In the genomic region with DNA sequence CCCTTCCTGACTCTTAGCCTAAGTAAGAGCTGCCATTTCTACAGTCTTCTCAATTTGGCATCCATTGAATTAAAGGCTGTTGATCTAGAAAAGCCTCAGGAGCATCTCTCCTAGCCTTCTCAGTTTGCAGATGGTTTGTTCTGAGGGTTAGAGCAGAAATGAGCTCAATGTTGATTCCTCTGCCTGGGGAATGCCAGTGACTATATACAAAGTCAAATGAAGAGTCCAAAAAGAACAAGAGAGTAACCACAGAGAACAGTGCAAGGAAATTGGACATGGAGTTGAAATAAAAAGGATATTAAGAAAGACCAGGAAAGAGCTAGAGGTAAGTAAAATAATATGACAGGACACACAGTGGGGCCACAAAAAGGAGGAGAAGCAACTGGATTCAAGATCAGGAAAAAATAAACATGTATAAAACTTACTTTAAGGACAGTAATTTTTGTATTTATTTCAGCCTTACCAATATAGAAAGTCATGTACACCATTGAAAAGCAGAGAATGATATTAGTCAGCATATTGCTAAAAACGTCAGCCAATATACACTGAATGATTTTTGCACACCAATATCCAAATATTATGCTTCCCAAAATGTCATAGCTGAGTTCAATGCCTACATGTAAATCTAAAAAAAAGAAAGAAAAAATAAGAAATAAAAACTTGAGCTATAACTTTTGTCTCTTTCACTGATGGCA, we compare ENCODE assay signal across 22 cellular contexts. TPM values are rescaled to one million over a fixed set of nuclear protein-coding genes. Genes with fewer than 3 reads are reported as not detected.
A peak's percentile ranks its signal among the peaks of the same experiment; 100 is the strongest.
DNase-seq lines count a peak whose midpoint lies in the region; ATAC-seq and TF ChIP-seq lines count a peak whose summit lies in the region.
"Had no signal": no experiment of that assay in that cellular context is flagged by ENCODE, and none has a peak within 500 bp of the region (broad histone marks: within the 10 kb centered on the region; RNA-seq: fewer than 3 reads in every experiment).

No MANE protein-coding gene starts in this region.

- H3K4me1 Mint-ChIP-seq in natural killer cell treated with Interleukin-12 subunit alpha and Interleukin-12 subunit beta and Interleukin-15 and Interleukin-18, amount 100 ng/mL, for 72 hours (ENCODE audit: low read depth in 2 of 2) = peaks cover 0 to 6% of the 10 kb centered on the region in 2 donors
- H3K4me1 Mint-ChIP-seq in natural killer cell = no peaks in the 10 kb centered on the region
- H3K4me1 Mint-ChIP-seq in activated T-helper 1 cell treated with anti-CD3 and anti-CD28 coated beads, Interleukin-12 subunit alpha, Interleukin-12 subunit beta, Interleukin-2, Interleukin-4 antibody, amounts not matched to agents 30 ng/mL and 10 ng/mL and 1 ng/mL, durations not matched to agents 14 hours and 24 hours and 36 hours (ENCODE audit: low read depth) = peaks cover 6% of the 10 kb centered on the region
- H3K4me1 Mint-ChIP-seq in stimulated activated effector memory CD8-positive, alpha-beta T cell treated with anti-CD3 and anti-CD28 coated beads, Interleukin-12 subunit alpha, Interleukin-12 subunit beta, amount 100 ng/mL, for 72 hours = peaks cover 6% of the 10 kb centered on the region

- no peaks in the 10 kb centered on the region for H3K36me3 Mint-ChIP-seq in natural killer cell treated with Interleukin-12 subunit alpha and Interleukin-12 subunit beta and Interleukin-15 and Interleukin-18, amount 100 ng/mL, for 72 hours
- no peaks in the 10 kb centered on the region for H3K36me3 Mint-ChIP-seq in natural killer cell
- H3K36me3 Mint-ChIP-seq in activated T-helper 1 cell treated with anti-CD3 and anti-CD28 coated beads, Interleukin-12 subunit alpha, Interleukin-12 subunit beta, Interleukin-2, Interleukin-4 antibody, amounts not matched to agents 30 ng/mL and 10 ng/mL and 1 ng/mL, durations not matched to agents 14 hours and 24 hours and 36 hours (ENCODE audit: low read depth) = no peaks in the 10 kb centered on the region
- H3K36me3 Mint-ChIP-seq in stimulated activated effector memory CD8-positive, alpha-beta T cell treated with anti-CD3 and anti-CD28 coated beads, Interleukin-12 subunit alpha, Interleukin-12 subunit beta, amount 100 ng/mL, for 72 hours = no peaks in the 10 kb centered on the region
- H3K36me3 Mint-ChIP-seq: CD8-positive, alpha-beta T cell had no signal

- peak overlapping the region; percentile 53 for H3K4me3 Mint-ChIP-seq in natural killer cell treated with Interleukin-12 subunit alpha and Interleukin-12 subunit beta and Interleukin-15 and Interleukin-18, amount 100 ng/mL, for 72 hours
- no peak overlapping the region for H3K4me3 Mint-ChIP-seq in natural killer cell
- H3K4me3 Mint-ChIP-seq in activated T-helper 1 cell treated with anti-CD3 and anti-CD28 coated beads, Interleukin-12 subunit alpha, Interleukin-12 subunit beta, Interleukin-2, Interleukin-4 antibody, amounts not matched to agents 30 ng/mL and 10 ng/mL and 1 ng/mL, durations not matched to agents 14 hours and 24 hours and 36 hours = no peak overlapping the region
- H3K4me3 Mint-ChIP-seq in stimulated activated effector memory CD8-positive, alpha-beta T cell treated with anti-CD3 and anti-CD28 coated beads, Interleukin-12 subunit alpha, Interleukin-12 subunit beta, amount 100 ng/mL, for 72 hours = peak overlapping the region; percentile 1
- H3K4me3 Mint-ChIP-seq: CD8-positive, alpha-beta T cell had no signal

- no peak for TF ChIP-seq CTCF in natural killer cell (IDR thresholded peaks at IDR 0.05)
- TF ChIP-seq CTCF in GM13976 (IDR thresholded peaks at IDR 0.05; ENCODE audit: borderline replicate concordance, control extremely low read depth, extremely low read depth, insufficient read depth, missing control alignments) = no peak

- no peak for DNase-seq in natural killer cell treated with Interleukin-12 subunit alpha and Interleukin-12 subunit beta and Interleukin-15 and Interleukin-18, amount 100 ng/mL, for 72 hours (ENCODE audit: low spot score)
- no peak for DNase-seq in natural killer cell
- no peak for DNase-seq in activated T-helper 1 cell treated with anti-CD3 and anti-CD28 coated beads, Interleukin-12 subunit alpha, Interleukin-12 subunit beta, Interleukin-2, Interleukin-4 antibody, amounts not matched to agents 30 ng/mL and 10 ng/mL and 1 ng/mL, durations not matched to agents 14 hours and 24 hours and 36 hours (ENCODE audit: low spot score)
- no peak for DNase-seq in stimulated activated effector memory CD8-positive, alpha-beta T cell treated with anti-CD3 and anti-CD28 coated beads, Interleukin-12 subunit alpha, Interleukin-12 subunit beta, amount 100 ng/mL, for 72 hours (ENCODE audit: low spot score in 2 of 2)
- DNase-seq in GM13976 (ENCODE audit: low spot score) = no peak
- DNase-seq in ACHN = no peak
- DNase-seq: C1 segment of cervical spinal cord; CD8-positive, alpha-beta T cell; DND-41; GM23248; HCEC 1CT; MM.1S; NCI-H1048; NCI-H1436; NCI-H187 treated with DMSO at 0.1 percent for 48 hours; NCI-H2227 treated with DMSO at 0.1 percent for 48 hours; NCI-H510A treated with DMSO at 0.1 percent for 48 hours; NCI-H748 treated with DMSO at 0.1 percent for 48 hours; SIG-M5; SK-N-SH had no signal

- peak overlapping the region in 1 of 2 donors; percentile 55 for H3K27ac Mint-ChIP-seq in natural killer cell treated with Interleukin-12 subunit alpha and Interleukin-12 subunit beta and Interleukin-15 and Interleukin-18, amount 100 ng/mL, for 72 hours
- H3K27ac Mint-ChIP-seq in natural killer cell = no peak overlapping the region
- peak overlapping the region; percentile 56 for H3K27ac Mint-ChIP-seq in activated T-helper 1 cell treated with anti-CD3 and anti-CD28 coated beads, Interleukin-12 subunit alpha, Interleukin-12 subunit beta, Interleukin-2, Interleukin-4 antibody, amounts not matched to agents 30 ng/mL and 10 ng/mL and 1 ng/mL, durations not matched to agents 14 hours and 24 hours and 36 hours
- H3K27ac Mint-ChIP-seq in stimulated activated effector memory CD8-positive, alpha-beta T cell treated with anti-CD3 and anti-CD28 coated beads, Interleukin-12 subunit alpha, Interleukin-12 subunit beta, amount 100 ng/mL, for 72 hours = peak overlapping the region; percentile 1
- H3K27ac Mint-ChIP-seq: CD8-positive, alpha-beta T cell had no signal

- intact Hi-C loops in natural killer cell (cut with micrococcal nuclease) = no loop called here
- intact Hi-C loops in activated T-helper 1 cell treated with anti-CD3 and anti-CD28 coated beads, Interleukin-12 subunit alpha, Interleukin-12 subunit beta, Interleukin-2, Interleukin-4 antibody, amounts not matched to agents 30 ng/mL and 10 ng/mL and 1 ng/mL, durations not matched to agents 14 hours and 24 hours and 36 hours (cut with micrococcal nuclease) = no loop called here

- in situ Hi-C loops in GM13976 (cut with MboI; ENCODE audit: low sequenced_read_pairs, unreplicated experiment) = no loop called here
- in situ Hi-C loops in ACHN (cut with HindIII; ENCODE audit: low pct_ligation_motif_present, low pct_unique_long_range_greater_than_20kb, low sequenced_read_pairs) = no loop called here

- peaks cover 12% of the 10 kb centered on the region in 2 donors for H3K27me3 Mint-ChIP-seq in natural killer cell treated with Interleukin-12 subunit alpha and Interleukin-12 subunit beta and Interleukin-15 and Interleukin-18, amount 100 ng/mL, for 72 hours
- peaks cover 17 to 33% of the 10 kb centered on the region in 2 donors for H3K27me3 Mint-ChIP-seq in natural killer cell (ENCODE audit: low read depth in 2 of 2)
- H3K27me3 Mint-ChIP-seq in activated T-helper 1 cell treated with anti-CD3 and anti-CD28 coated beads, Interleukin-12 subunit alpha, Interleukin-12 subunit beta, Interleukin-2, Interleukin-4 antibody, amounts not matched to agents 30 ng/mL and 10 ng/mL and 1 ng/mL, durations not matched to agents 14 hours and 24 hours and 36 hours (ENCODE audit: insufficient read depth) = peaks cover 4% of the 10 kb centered on the region

- peak in 1 of 2 donors; percentile 87 for ATAC-seq in natural killer cell treated with Interleukin-12 subunit alpha and Interleukin-12 subunit beta and Interleukin-15 and Interleukin-18, amount 100 ng/mL, for 72 hours
- ATAC-seq in natural killer cell (no peak), HG02610 (IDR thresholded peaks at IDR 0.05; ENCODE audit: unreplicated experiment) (peak; percentile 91), GM18861 (IDR thresholded peaks at IDR 0.05; ENCODE audit: unreplicated experiment) (no peak)
- peak; percentile 92 for ATAC-seq in stimulated activated effector memory CD8-positive, alpha-beta T cell treated with anti-CD3 and anti-CD28 coated beads, Interleukin-12 subunit alpha, Interleukin-12 subunit beta, amount 100 ng/mL, for 72 hours
- ATAC-seq: CD8-positive, alpha-beta T cell had no signal

- no peaks in the 10 kb centered on the region for H3K9me3 Mint-ChIP-seq in natural killer cell treated with Interleukin-12 subunit alpha and Interleukin-12 subunit beta and Interleukin-15 and Interleukin-18, amount 100 ng/mL, for 72 hours
- no peaks in the 10 kb centered on the region for H3K9me3 Mint-ChIP-seq in natural killer cell
- H3K9me3 Mint-ChIP-seq in activated T-helper 1 cell treated with anti-CD3 and anti-CD28 coated beads, Interleukin-12 subunit alpha, Interleukin-12 subunit beta, Interleukin-2, Interleukin-4 antibody, amounts not matched to agents 30 ng/mL and 10 ng/mL and 1 ng/mL, durations not matched to agents 14 hours and 24 hours and 36 hours = no peaks in the 10 kb centered on the region
- no peaks in the 10 kb centered on the region for H3K9me3 Mint-ChIP-seq in stimulated activated effector memory CD8-positive, alpha-beta T cell treated with anti-CD3 and anti-CD28 coated beads, Interleukin-12 subunit alpha, Interleukin-12 subunit beta, amount 100 ng/mL, for 72 hours
- H3K9me3 Mint-ChIP-seq: CD8-positive, alpha-beta T cell had no signal

RNA-seq across cellular contexts. Expression of a gene that starts 21.3 kb away (rescaled TPM):
- total RNA-seq in natural killer cell treated with Interleukin-12 subunit alpha and Interleukin-12 subunit beta and Interleukin-15 and Interleukin-18, amount 100 ng/mL, for 72 hours = not detected
- total RNA-seq in natural killer cell = not detected
- not detected in 2 replicates for total RNA-seq in activated T-helper 1 cell treated with anti-CD3 and anti-CD28 coated beads, Interleukin-12 subunit alpha, Interleukin-12 subunit beta, Interleukin-2, Interleukin-4 antibody, amounts not matched to agents 30 ng/mL and 10 ng/mL and 1 ng/mL, durations not matched to agents 14 hours and 24 hours and 36 hours
- total RNA-seq: CD8-positive, alpha-beta T cell; GM23248 had no signal

RNA-seq across cellular contexts. Expression of a gene that starts 53.6 kb away (rescaled TPM):
- total RNA-seq in natural killer cell treated with Interleukin-12 subunit alpha and Interleukin-12 subunit beta and Interleukin-15 and Interleukin-18, amount 100 ng/mL, for 72 hours = not detected
- total RNA-seq in natural killer cell = not detected
- total RNA-seq in activated T-helper 1 cell treated with anti-CD3 and anti-CD28 coated beads, Interleukin-12 subunit alpha, Interleukin-12 subunit beta, Interleukin-2, Interleukin-4 antibody, amounts not matched to agents 30 ng/mL and 10 ng/mL and 1 ng/mL, durations not matched to agents 14 hours and 24 hours and 36 hours = not detected in 2 replicates
- total RNA-seq: CD8-positive, alpha-beta T cell; GM23248 had no signal

Comparison
In these comparisons a context has a peak if more than half of its experiments do, and no peak if none do; other contexts are left out.
1. H3K4me3 Mint-ChIP-seq: peak in natural killer cell treated with Interleukin-12 subunit alpha and Interleukin-12 subunit beta and Interleukin-15 and Interleukin-18, amount 100 ng/mL, for 72 hours (single experiment) and stimulated activated effector memory CD8-positive, alpha-beta T cell treated with anti-CD3 and anti-CD28 coated beads, Interleukin-12 subunit alpha, Interleukin-12 subunit beta, amount 100 ng/mL, for 72 hours (single experiment); none in natural killer cell (single experiment) and activated T-helper 1 cell treated with anti-CD3 and anti-CD28 coated beads, Interleukin-12 subunit alpha, Interleukin-12 subunit beta, Interleukin-2, Interleukin-4 antibody, amounts not matched to agents 30 ng/mL and 10 ng/mL and 1 ng/mL, durations not matched to agents 14 hours and 24 hours and 36 hours (single experiment).
2. ATAC-seq: peak in HG02610 (single experiment) and stimulated activated effector memory CD8-positive, alpha-beta T cell treated with anti-CD3 and anti-CD28 coated beads, Interleukin-12 subunit alpha, Interleukin-12 subunit beta, amount 100 ng/mL, for 72 hours (single experiment); none in natural killer cell (0 of 3) and GM18861 (single experiment).
3. H3K27ac Mint-ChIP-seq: peak in activated T-helper 1 cell treated with anti-CD3 and anti-CD28 coated beads, Interleukin-12 subunit alpha, Interleukin-12 subunit beta, Interleukin-2, Interleukin-4 antibody, amounts not matched to agents 30 ng/mL and 10 ng/mL and 1 ng/mL, durations not matched to agents 14 hours and 24 hours and 36 hours (single experiment) and stimulated activated effector memory CD8-positive, alpha-beta T cell treated with anti-CD3 and anti-CD28 coated beads, Interleukin-12 subunit alpha, Interleukin-12 subunit beta, amount 100 ng/mL, for 72 hours (single experiment); none in natural killer cell (0 of 2).